12 cellular contexts compared by ENCODE assay signal in genomic region chr4:88822034-88822433, GRCh38.
DNase-seq lines count a peak whose midpoint lies in the region; ATAC-seq and TF ChIP-seq lines count a peak whose summit lies in the region.
"Had no signal": no experiment of that assay in that cellular context is flagged by ENCODE, and none has a peak within 500 bp of the region (broad histone marks: within the 10 kb centered on the region; RNA-seq: fewer than 3 reads in every experiment).

No MANE protein-coding gene starts in this region.

- peak; percentile 37 for DNase-seq in DMS79 treated with DMSO at 0.1 percent for 48 hours (lab: John Stamatoyannopoulos, UW)
- no peak for DNase-seq in DMS79 (lab: John Stamatoyannopoulos, UW)
- DNase-seq in ascending aorta (ENCODE audit: low spot score in 2 of 2) = no peak
- DNase-seq in left lung = no peak
- DNase-seq in NCI-H524 (lab: John Stamatoyannopoulos, UW) = no peak
- no peak for DNase-seq in SHP77 (lab: John Stamatoyannopoulos, UW)
- no peak for DNase-seq in NCI-H2029 treated with DMSO at 0.1 percent for 48 hours (lab: John Stamatoyannopoulos, UW)
- DNase-seq: foreskin keratinocyte; NCI-H1436; stimulated activated CD4-positive, alpha-beta T cell treated with anti-CD3 and anti-CD28 coated beads, Interleukin-15, amount 100 ng/mL, for 24 hours had no signal

- H3K36me3 ChIP-seq in ascending aorta (no peaks in the 10 kb centered on the region), left lung (no peaks in the 10 kb centered on the region), subcutaneous abdominal adipose tissue (ENCODE audit: control insufficient read depth in 5 of 5, insufficient read depth in 5 of 5, low read length in 5 of 5) (no peaks in the 10 kb centered on the region)

- H3K4me3 ChIP-seq in ascending aorta = peak overlapping the region; percentile 57 to 64
- peak overlapping the region; percentile 39 to 54 for H3K4me3 ChIP-seq in left lung
- H3K4me3 ChIP-seq in subcutaneous abdominal adipose tissue (ENCODE audit: low read depth in 1 of 5, low read length in 5 of 5) = peak overlapping the region; percentile 80 to 96 (median 92)

- H3K27me3 ChIP-seq in ascending aorta (no peaks in the 10 kb centered on the region), left lung (no peaks in the 10 kb centered on the region), subcutaneous abdominal adipose tissue (ENCODE audit: control insufficient read depth in 5 of 5, insufficient read depth in 4 of 5, low read length in 5 of 5) (no peaks in the 10 kb centered on the region)
- H3K27me3 ChIP-seq: foreskin keratinocyte had no signal

- TF ChIP-seq CTCF in ascending aorta (IDR thresholded peaks at IDR 0.05) = no peak
- TF ChIP-seq CTCF in left lung (IDR thresholded peaks at IDR 0.05) = no peak

- H3K4me1 ChIP-seq in ascending aorta (peaks cover 0 to 34% of the 10 kb centered on the region in 2 donors), left lung (peaks cover 15 to 56% of the 10 kb centered on the region in 2 donors), subcutaneous abdominal adipose tissue (ENCODE audit: control insufficient read depth in 5 of 5, insufficient read depth in 5 of 5, low read length in 5 of 5) (peaks cover 3 to 53% (median 46%) of the 10 kb centered on the region in 5 donors)
- H3K4me1 ChIP-seq: foreskin keratinocyte had no signal

- H3K9ac ChIP-seq in subcutaneous abdominal adipose tissue (ENCODE audit: low read length in 5 of 5) = peak overlapping the region; percentile 65 to 90 (median 76)

- H3K27ac ChIP-seq in ascending aorta (peak overlapping the region; percentile 77 to 85), left lung (peak overlapping the region; percentile 91 to 95), subcutaneous abdominal adipose tissue (ENCODE audit: low read depth, low read length) (peak overlapping the region; percentile 96)
- H3K27ac ChIP-seq: foreskin keratinocyte had no signal

- H3K9me3 ChIP-seq in ascending aorta (no peaks in the 10 kb centered on the region), left lung (no peaks in the 10 kb centered on the region), subcutaneous abdominal adipose tissue (ENCODE audit: control insufficient read depth in 5 of 5, low read length in 5 of 5) (no peaks in the 10 kb centered on the region)

- ATAC-seq in left lung = no peak
- ATAC-seq: foreskin keratinocyte, GM12878 had no signal

- intact Hi-C loops in ascending aorta (cut with DNase I) (loop anchor here (2.0 to 10.0 kb wide), 4 partner anchors 55 to 297 kb away; partner anchors contain the start of genes HERC3 and PYURF), left lung (cut with DNase I) (no loop called here)
